ENCODE assay signal across 1 cellular context in genomic region chr15:40367673-40368611, GRCh38.
A peak's percentile ranks its signal among the peaks of the same experiment; 100 is the strongest.
TF ChIP-seq lines count a peak whose summit lies in the region.

No MANE protein-coding gene starts in this region.

TF ChIP-seq in K562, 482 proteins besides CTCF, POLR2A, EP300 and RAD21 (continued from another document and continues in another):
- TF ChIP-seq ZMIZ1 (IDR thresholded peaks at IDR 0.05; ENCODE audit: low read depth in 2 of 2, low read length in 2 of 2) = peak in 1 of 2 experiments; percentile 56; a peak in 1 of 4 replicates
- 0 out of 4 replicates have a peak, but pooled peaks of 1 of the 2 experiments have one; percentile 26 for TF ChIP-seq TBL1XR1 (IDR thresholded peaks at IDR 0.05; ENCODE audit: low read length in 2 of 2)
- no peak for TF ChIP-seq TFAM (CRISPR knock-in tag; conservative IDR thresholded peaks at IDR 0.05)
- TF ChIP-seq ETV5 (CRISPR knock-in tag; IDR thresholded peaks at IDR 0.05; ENCODE audit: low read depth) = peak; percentile 83
- peak; percentile 73 to 97 for TF ChIP-seq MAZ (CRISPR knock-in tag; conservative IDR thresholded peaks at IDR 0.05 in 1 of 2, IDR thresholded peaks at IDR 0.05 in 1 of 2)
- TF ChIP-seq EZH2 (IDR thresholded peaks at IDR 0.05; ENCODE audit: borderline replicate concordance, low read depth, low read length) = no peak
- TF ChIP-seq ZNF766 (CRISPR knock-in tag; conservative IDR thresholded peaks at IDR 0.05) = no peak
- no peak for TF ChIP-seq ZNF165 (CRISPR knock-in tag; IDR thresholded peaks at IDR 0.05; ENCODE audit: borderline replicate concordance)
- peak; percentile 96 for TF ChIP-seq EGR1 (conservative IDR thresholded peaks at IDR 0.05)
- TF ChIP-seq ZNF785 (CRISPR knock-in tag; IDR thresholded peaks at IDR 0.05) = no peak
- TF ChIP-seq ERF (CRISPR knock-in tag; IDR thresholded peaks at IDR 0.05) = no peak
- TF ChIP-seq FOXA3 (CRISPR knock-in tag; conservative IDR thresholded peaks at IDR 0.05 in 1 of 2, IDR thresholded peaks at IDR 0.05 in 1 of 2) = 0 out of 4 replicates have a peak, but pooled peaks of 1 of the 2 experiments have one; percentile 0
- TF ChIP-seq HMGN3 (IDR thresholded peaks at IDR 0.05; ENCODE audit: borderline replicate concordance, extremely low read depth, insufficient read length, low read depth, low read length) = peak; percentile 80
- peak in 1 of 2 experiments; percentile 76; a peak in 1 of 4 replicates for TF ChIP-seq NONO (IDR thresholded peaks at IDR 0.05; ENCODE audit: low read depth in 2 of 2, low read length in 1 of 2)
- TF ChIP-seq SIRT6 (IDR thresholded peaks at IDR 0.05; ENCODE audit: low read depth, low read length) = no peak
- TF ChIP-seq JUN (IDR thresholded peaks at IDR 0.05; ENCODE audit: borderline replicate concordance, low read depth, low read length) = peak; percentile 40; the same call in 1 of the 2 replicates
- TF ChIP-seq JUN (CRISPR knock-in tag; IDR thresholded peaks at IDR 0.05; ENCODE audit: borderline replicate concordance) = no peak
- TF ChIP-seq COPS2 (conservative IDR thresholded peaks at IDR 0.05) = no peak
- no peak for TF ChIP-seq ZSCAN32 (CRISPR knock-in tag; IDR thresholded peaks at IDR 0.05)
- TF ChIP-seq NEUROD1 (IDR thresholded peaks at IDR 0.05; ENCODE audit: borderline replicate concordance, low read depth, low read length, partially characterized antibody) = no peak
- no peak for TF ChIP-seq THRAP3 (IDR thresholded peaks at IDR 0.05; ENCODE audit: borderline replicate concordance)
- peak; percentile 79 for TF ChIP-seq RBFOX2 (IDR thresholded peaks at IDR 0.05; ENCODE audit: low read depth, low read length)
- TF ChIP-seq CSDE1 (IDR thresholded peaks at IDR 0.05) = no peak
- TF ChIP-seq SIN3B (IDR thresholded peaks at IDR 0.05; ENCODE audit: low read depth) = peak; percentile 51; the same call in 1 of the 2 replicates
- peak; percentile 94 for TF ChIP-seq ZNF592 (IDR thresholded peaks at IDR 0.05)
- no peak for TF ChIP-seq MBD2 (IDR thresholded peaks at IDR 0.05; ENCODE audit: borderline replicate concordance, low read depth)
- TF ChIP-seq NFE2 (IDR thresholded peaks at IDR 0.05; ENCODE audit: low read depth) = no peak
- 0 out of 2 replicates have a peak, but pooled peaks have one; percentile 48 for TF ChIP-seq MTA3 (IDR thresholded peaks at IDR 0.05; ENCODE audit: borderline replicate concordance)
- peak in 1 of 2 experiments; percentile 87; a peak in 1 of 4 replicates for TF ChIP-seq TEAD1 (CRISPR knock-in tag; IDR thresholded peaks at IDR 0.05)
- TF ChIP-seq BCOR (IDR thresholded peaks at IDR 0.05) = no peak
- peak in 1 of 2 experiments; percentile 88; a peak in 1 of 3 replicates for TF ChIP-seq CBX3 (IDR thresholded peaks at IDR 0.05; ENCODE audit: borderline replicate concordance in 1 of 2, low read length in 2 of 2)
- TF ChIP-seq HCFC1 (IDR thresholded peaks at IDR 0.05; ENCODE audit: low read depth, low read length) = peak; percentile 47; the same call in 1 of the 2 replicates
- TF ChIP-seq TOE1 (IDR thresholded peaks at IDR 0.05; ENCODE audit: borderline replicate concordance) = peak; percentile 35; the same call in 1 of the 2 replicates
- no peak for TF ChIP-seq TOE1 (CRISPR knock-in tag; IDR thresholded peaks at IDR 0.05; ENCODE audit: borderline replicate concordance, low read depth)
- TF ChIP-seq ZNF512 (tag; IDR thresholded peaks at IDR 0.05) = no peak
- TF ChIP-seq SMAD4 (CRISPR knock-in tag; conservative IDR thresholded peaks at IDR 0.05) = peak; percentile 80
- no peak for TF ChIP-seq GTF2A2 (tag; IDR thresholded peaks at IDR 0.05)
- peak; percentile 31 for TF ChIP-seq CCNT2 (IDR thresholded peaks at IDR 0.05; ENCODE audit: borderline replicate concordance, extremely low read depth, insufficient read length, low read depth, low read length)
- peak; percentile 73; the same call in 1 of the 2 replicates for TF ChIP-seq ZNF12 (CRISPR knock-in tag; IDR thresholded peaks at IDR 0.05)
- TF ChIP-seq GABPB1 (CRISPR knock-in tag; IDR thresholded peaks at IDR 0.05) = peak; percentile 88
- TF ChIP-seq ESRRA (IDR thresholded peaks at IDR 0.05; ENCODE audit: borderline replicate concordance, low read depth) = peak; percentile 43; the same call in 1 of the 2 replicates
- 0 out of 4 replicates have a peak, but pooled peaks of 1 of the 2 experiments have one; percentile 40 for TF ChIP-seq SRF (CRISPR knock-in tag; IDR thresholded peaks at IDR 0.05)
- TF ChIP-seq ZNF384 (IDR thresholded peaks at IDR 0.05; ENCODE audit: low read depth, low read length) = 0 out of 2 replicates have a peak, but pooled peaks have one; percentile 22
- no peak for TF ChIP-seq KAT8 (IDR thresholded peaks at IDR 0.05; ENCODE audit: low read depth)
- TF ChIP-seq ZNF311 (CRISPR knock-in tag; IDR thresholded peaks at IDR 0.05) = no peak
- peak; percentile 43; the same call in 1 of the 2 replicates for TF ChIP-seq HDAC8 (tag; IDR thresholded peaks at IDR 0.05)
- peak; percentile 95 for TF ChIP-seq ATF6 (CRISPR knock-in tag; IDR thresholded peaks at IDR 0.05)
- no peak for TF ChIP-seq ZNF655 (CRISPR knock-in tag; IDR thresholded peaks at IDR 0.05)
- peak; percentile 60; the same call in 1 of the 2 replicates for TF ChIP-seq ARID4B (CRISPR knock-in tag; IDR thresholded peaks at IDR 0.05)
- no peak for TF ChIP-seq TSC22D4 (tag; IDR thresholded peaks at IDR 0.05)
- peak; percentile 57; the same call in 1 of the 2 replicates for TF ChIP-seq KAT7 (CRISPR knock-in tag; IDR thresholded peaks at IDR 0.05; ENCODE audit: borderline replicate concordance)
- no peak for TF ChIP-seq RBM17 (IDR thresholded peaks at IDR 0.05; ENCODE audit: borderline replicate concordance, low read depth, low read length)
- TF ChIP-seq TAF15 (IDR thresholded peaks at IDR 0.05; ENCODE audit: low read depth, low read length) = no peak
- no peak for TF ChIP-seq ATF1 (CRISPR knock-in tag; IDR thresholded peaks at IDR 0.05)
- TF ChIP-seq ATF1 (tag; IDR thresholded peaks at IDR 0.05) = peak; percentile 64; the same call in 1 of the 2 replicates
